Comparison of ENCODE assay signal across 8 cellular contexts in the genomic region with DNA sequence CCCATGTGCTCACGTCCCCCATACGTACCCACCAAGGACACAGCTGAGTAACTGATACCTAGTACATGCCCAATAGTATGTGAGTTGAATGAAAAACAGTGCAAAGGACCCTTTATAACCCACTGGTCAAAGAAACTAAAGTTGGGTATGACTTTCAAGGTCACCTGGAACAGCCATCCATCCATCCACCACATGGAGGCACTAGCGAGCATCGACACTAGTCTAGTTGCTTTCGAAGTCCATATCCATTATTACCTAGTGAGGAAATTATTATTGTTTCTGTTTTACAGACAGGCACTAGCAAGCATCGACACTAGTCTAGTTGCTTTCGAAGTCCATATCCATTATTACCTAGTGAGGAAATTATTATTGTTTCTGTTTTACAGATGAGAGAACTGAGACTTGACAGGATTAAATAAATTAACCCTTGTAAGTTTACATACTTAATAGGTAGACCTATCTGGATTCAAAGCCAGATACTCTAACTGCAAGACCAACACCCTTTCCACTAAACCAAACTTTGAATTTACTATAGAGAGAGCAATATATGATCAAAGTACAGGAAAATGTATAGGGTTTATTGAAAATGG.
A peak's percentile ranks its signal among the peaks of the same experiment; 100 is the strongest.
DNase-seq lines count a peak whose midpoint lies in the region; ATAC-seq, FAIRE-seq and TF ChIP-seq lines count a peak whose summit lies in the region.

No MANE protein-coding gene starts in this region.

- H3K4me3 ChIP-seq in Peyer's patch (no peak overlapping the region), astrocyte (ENCODE audit: insufficient read depth, low read depth, low read length) (no peak overlapping the region), right lobe of liver (no peak overlapping the region), transverse colon (no peak overlapping the region)

- ATAC-seq in HG02610 (IDR thresholded peaks at IDR 0.05; ENCODE audit: unreplicated experiment), result peak; percentile 77
- ATAC-seq in right lobe of liver, result peak in 3 of 4 donors; percentile 39 to 75 (median 40)

- H3K27ac Mint-ChIP-seq in astrocyte (ENCODE audit: unreplicated experiment), result no peak overlapping the region

- 34% methylated on average over 7 of the region's 7 CpGs for WGBS in right lobe of liver (ENCODE audit: insufficient coverage, low coverage, low lambda C conversion rate, missing lambda C conversion rate)
- 28 to 38% methylated on average over 7 of the region's 7 CpGs for WGBS in transverse colon (ENCODE audit: low coverage in 1 of 2), 2 donors

- H3K4me1 ChIP-seq in Peyer's patch (no peaks in the 10 kb centered on the region), astrocyte (ENCODE audit: insufficient read depth, low read length) (no peaks in the 10 kb centered on the region), right lobe of liver (no peaks in the 10 kb centered on the region), transverse colon (no peaks in the 10 kb centered on the region)

- H3K4me2 ChIP-seq in astrocyte (ENCODE audit: low read length), result no peak overlapping the region

- H3K27ac ChIP-seq in Peyer's patch, result no peak overlapping the region
- no peak overlapping the region for H3K27ac ChIP-seq in astrocyte (ENCODE audit: low read depth, low read length)
- H3K27ac ChIP-seq in right lobe of liver, result no peak overlapping the region
- no peak overlapping the region for H3K27ac ChIP-seq in transverse colon

- no peaks in the 10 kb centered on the region for H3K36me3 ChIP-seq in Peyer's patch
- no peaks in the 10 kb centered on the region for H3K36me3 ChIP-seq in astrocyte (ENCODE audit: insufficient read depth, low read length)
- H3K36me3 ChIP-seq in right lobe of liver, result no peaks in the 10 kb centered on the region
- H3K36me3 ChIP-seq in transverse colon, result no peaks in the 10 kb centered on the region

- H3K9ac ChIP-seq in astrocyte (ENCODE audit: low read length), result no peak overlapping the region

- in situ Hi-C loops in transverse colon (cut with MboI; ENCODE audit: low pct_ligation_motif_present in 1 of 4, low pct_unique_long_range_greater_than_20kb in 1 of 4, low sequenced_read_pairs in 3 of 4), result loop anchor here in 2 of 4 donors (10.0 to 25.0 kb wide), 2 partner anchors 200 to 207 kb away; no protein-coding TSS in a partner anchor

- DNase-seq in SIG-M5 treated with dmso at 0.1 percent for 504 hours (lab: John Stamatoyannopoulos, UW; ENCODE audit: unreplicated experiment) (peak; percentile 12), SIG-M5 (lab: John Stamatoyannopoulos, UW) (no peak), Peyer's patch (peak in 2 of 3 donors; percentile 30 to 71), astrocyte (ENCODE audit: low read depth) (no peak), right lobe of liver (peak in 1 of 3 donors; percentile 48), transverse colon (peak; percentile 19), NCI-H774 (lab: John Stamatoyannopoulos, UW) (no peak)

- no peaks in the 10 kb centered on the region for H3K27me3 Mint-ChIP-seq in astrocyte (ENCODE audit: low read depth, unreplicated experiment)

- H3K27me3 ChIP-seq in Peyer's patch (peaks cover 0 to 4% of the 10 kb centered on the region in 2 donors), astrocyte (ENCODE audit: insufficient read depth, low read length) (no peaks in the 10 kb centered on the region), right lobe of liver (no peaks in the 10 kb centered on the region), transverse colon (no peaks in the 10 kb centered on the region)

- peaks cover 7% of the 10 kb centered on the region for H3K4me1 Mint-ChIP-seq in astrocyte (ENCODE audit: low read depth, unreplicated experiment)

- H3K36me3 Mint-ChIP-seq in astrocyte (ENCODE audit: low read depth, unreplicated experiment), result no peaks in the 10 kb centered on the region

- H3K9me3 ChIP-seq in Peyer's patch (no peaks in the 10 kb centered on the region), astrocyte (ENCODE audit: insufficient read depth, low read depth, low read length) (no peaks in the 10 kb centered on the region), right lobe of liver (no peaks in the 10 kb centered on the region), transverse colon (peaks cover 0 to under 1% of the 10 kb centered on the region in 2 donors)

- no peak overlapping the region for H3K4me3 Mint-ChIP-seq in astrocyte (ENCODE audit: unreplicated experiment)

- no peaks in the 10 kb centered on the region for H3K9me3 Mint-ChIP-seq in astrocyte (ENCODE audit: unreplicated experiment)

- intact Hi-C loops in right lobe of liver (cut with DNase I), result no loop called here
- intact Hi-C loops in transverse colon (cut with DNase I; ENCODE audit: low total_unique reads), result loop anchor here (10.0 kb wide), 1 partner anchor 207 kb away; no protein-coding TSS in a partner anchor

- FAIRE-seq in astrocyte (lab: Jason Lieb, UNC), result peak; percentile 96

- TF ChIP-seq CTCF in Peyer's patch (IDR thresholded peaks at IDR 0.05) (peak in 4 of 6 experiments; percentile 38 to 52 (median 44)), astrocyte (IDR thresholded peaks at IDR 0.05; ENCODE audit: insufficient read depth, low read depth, low read length) (peak; percentile 44), right lobe of liver (IDR thresholded peaks at IDR 0.05) (peak; percentile 27 to 58 (median 31)), transverse colon (IDR thresholded peaks at IDR 0.05) (peak; percentile 31 to 48 (median 38))

- TF ChIP-seq EP300 in transverse colon (IDR thresholded peaks at IDR 0.05; ENCODE audit: low read depth), result no peak

- H4K20me1 ChIP-seq in astrocyte (ENCODE audit: insufficient read depth, low read length), result no peaks in the 10 kb centered on the region

- TF ChIP-seq POLR2A in Peyer's patch (IDR thresholded peaks at IDR 0.05), result no peak
- TF ChIP-seq POLR2A in right lobe of liver (IDR thresholded peaks at IDR 0.05), result no peak
- no peak for TF ChIP-seq POLR2A in transverse colon (IDR thresholded peaks at IDR 0.05)

- no peak overlapping the region for H2AFZ ChIP-seq in astrocyte (ENCODE audit: low read depth, low read length)

- no peaks in the 10 kb centered on the region for H3K79me2 ChIP-seq in astrocyte (ENCODE audit: insufficient read depth, low read length)

Comparison
In these comparisons a context has a peak if more than half of its experiments do, and no peak if none do; other contexts are left out.
1. DNase-seq: peak in SIG-M5 treated with dmso at 0.1 percent for 504 hours (single experiment), Peyer's patch (2 of 3) and transverse colon (single experiment); none in SIG-M5 (single experiment), astrocyte (single experiment) and NCI-H774 (single experiment).
2. Peak in every context shown above with its lines, with median percentiles within 50 percentile points of each other: CTCF ChIP-seq.